In genomic region chr6:100171533-100172321, GRCh38 we compare ENCODE assay signal across 8 cellular contexts.
DNase-seq lines count a peak whose midpoint lies in the region; ATAC-seq, FAIRE-seq and TF ChIP-seq lines count a peak whose summit lies in the region.

No MANE protein-coding gene starts in this region.

- TF ChIP-seq EP300 in GM12878 (IDR thresholded peaks at IDR 0.05; ENCODE audit: borderline replicate concordance in 1 of 2, control insufficient read depth in 1 of 2, low read depth in 2 of 2, low read length in 2 of 2) = no peak; a peak in 1 of 4 replicates

- SMC1A ChIA-PET in GM12878 (lab: Charles Lee; ENCODE audit: uncharacterized antibody, unreplicated experiment) = interaction anchor here (0.7 to 2.2 kb wide), 19 partner anchors 8 to 548 kb away, joined by 3 to 14 read pairs (median 4); no protein-coding TSS in a partner anchor

- CTCF ChIA-PET in GM12878 (lab: Yijun Ruan, JAX) = interaction anchor here (0.6 to 2.3 kb wide), 14 partner anchors 9 to 492 kb away, joined by 3 to 7 read pairs (median 4); no protein-coding TSS in a partner anchor

- intact Hi-C loops in GM12878 (cut with micrococcal nuclease; ENCODE audit: unreplicated experiment) (loop anchor here (2.0 to 5.0 kb wide), 2 partner anchors 44 to 307 kb away; no protein-coding TSS in a partner anchor), breast epithelium (cut with DNase I; ENCODE audit: low total_unique reads) (loop anchor here (5.0 kb wide), 1 partner anchor 781 kb away; no protein-coding TSS in a partner anchor)

- H3K36me3 ChIP-seq in GM12878 (ENCODE audit: control insufficient read depth in 2 of 2, insufficient read depth in 2 of 2, low read length in 1 of 2) (no peaks in the 10 kb centered on the region), breast epithelium (no peaks in the 10 kb centered on the region)

- H3K27me3 ChIP-seq in GM12878 (replicated peaks in 1 of 2; ENCODE audit: control insufficient read depth in 2 of 2, insufficient read depth in 2 of 2, low read length in 1 of 2) (no peaks in the 10 kb centered on the region), breast epithelium (no peaks in the 10 kb centered on the region)

- FAIRE-seq in GM12878 (lab: Jason Lieb, UNC) = peak; percentile 81

- H3K27ac ChIP-seq in GM12878 (ENCODE audit: control insufficient read depth, insufficient read depth) (no peak overlapping the region), breast epithelium (no peak overlapping the region)

- H3K4me1 ChIP-seq in GM12878 (ENCODE audit: control insufficient read depth, insufficient read depth, low read length) (peaks cover 6% of the 10 kb centered on the region), breast epithelium (no peaks in the 10 kb centered on the region)

- no peak overlapping the region; the same call in none of the 2 replicates for H3K4me2 ChIP-seq in GM12878 (ENCODE audit: control insufficient read depth, insufficient read depth)

- TF ChIP-seq RAD21 in GM12878 (IDR thresholded peaks at IDR 0.05; ENCODE audit: insufficient read depth, low read depth, low read length) = no peak

- ATAC-seq in GM18511 (IDR thresholded peaks at IDR 0.05; ENCODE audit: unreplicated experiment) (peak; percentile 89), GM21619 (IDR thresholded peaks at IDR 0.05; ENCODE audit: unreplicated experiment) (peak; percentile 86), HG03469 (IDR thresholded peaks at IDR 0.05; ENCODE audit: unreplicated experiment) (peak; percentile 88), GM12878 (peak; percentile 87)

- POLR2A ChIA-PET in GM12878 (lab: Charles Lee) = interaction anchor here (1.2 to 1.6 kb wide), 2 partner anchors 15 to 45 kb away, joined by 3 read pairs; no protein-coding TSS in a partner anchor

- H4K20me1 ChIP-seq in GM12878 (ENCODE audit: control insufficient read depth, insufficient read depth) = no peaks in the 10 kb centered on the region

- no peak overlapping the region for H3K9ac ChIP-seq in GM12878 (ENCODE audit: control insufficient read depth, insufficient read depth, low read length)

- 0% methylated on average over 4 of the region's 4 CpGs for WGBS in GM12878 (ENCODE audit: insufficient coverage, insufficient replicate concordance, low lambda C conversion rate, missing lambda C conversion rate)

- TF ChIP-seq CTCF in GM12878 (IDR thresholded peaks at IDR 0.05 in 2 of 3, conservative IDR thresholded peaks at IDR 0.05 in 1 of 3; ENCODE audit: control insufficient read depth in 2 of 3, extremely low read depth in 1 of 3, insufficient read depth in 1 of 3, low read depth in 3 of 3, low read length in 3 of 3) = no peak
- no peak for TF ChIP-seq CTCF in GM10266 (IDR thresholded peaks at IDR 0.05; ENCODE audit: control insufficient read depth, insufficient read depth, low read depth, missing control alignments)
- TF ChIP-seq CTCF in breast epithelium (IDR thresholded peaks at IDR 0.05) = no peak

- no peaks in the 10 kb centered on the region; the same call in 2 of the 3 replicates for H3K9me3 ChIP-seq in GM12878 (replicated peaks; ENCODE audit: control insufficient read depth, insufficient read depth, low read length)
- no peaks in the 10 kb centered on the region for H3K9me3 ChIP-seq in breast epithelium

- H3K79me2 ChIP-seq in GM12878 (ENCODE audit: control insufficient read depth, insufficient read depth, low read length) = no peaks in the 10 kb centered on the region

- in situ Hi-C loops in GM12878 (cut with MboI) = no loop called here

- RAD21 ChIA-PET in GM12878 (lab: Charles Lee; ENCODE audit: unreplicated experiment) = interaction anchor here (1.2 to 2.0 kb wide), 3 partner anchors 45 to 58 kb away, joined by 5 to 7 read pairs (median 5); no protein-coding TSS in a partner anchor

- no peak overlapping the region; the same call in 1 of the 2 replicates for H2AFZ ChIP-seq in GM12878 (ENCODE audit: control insufficient read depth, low read depth, low read length)

- TF ChIP-seq POLR2A in GM12878 (IDR thresholded peaks at IDR 0.05; ENCODE audit: low read depth, low read length) (no peak), breast epithelium (IDR thresholded peaks at IDR 0.05) (no peak)

- BruUV-seq in GM12878 (replicated peaks; lab: Mats Ljungman, UMichigan) = no TSS peak

- H3K4me3 ChIP-seq in GM12878 (no peak overlapping the region), breast epithelium (no peak overlapping the region)

- DNase-seq in GM12878 (ENCODE audit: low read depth, low spot score) = peak; percentile 60
- DNase-seq in GM10266 (ENCODE audit: extremely low spot score) = no peak
- no peak for DNase-seq in NK-92 (lab: John Stamatoyannopoulos, UW; ENCODE audit: unreplicated experiment)
- DNase-seq in breast epithelium (ENCODE audit: low spot score in 2 of 2) = no peak
- no peak for DNase-seq in cerebellum (ENCODE audit: low spot score)

TF ChIP-seq in GM12878, 131 proteins besides CTCF, POLR2A, EP300 and RAD21 (continues in another document):
- TF ChIP-seq IKZF2 (IDR thresholded peaks at IDR 0.05) = peak; percentile 62 to 77; a peak in 3 of 4 replicates
- peak; percentile 45; the same call in 1 of the 2 replicates for TF ChIP-seq ATF7 (IDR thresholded peaks at IDR 0.05; ENCODE audit: low read depth)
- TF ChIP-seq IRF4 (IDR thresholded peaks at IDR 0.05; ENCODE audit: low read depth, low read length) = peak; percentile 61; the same call in 1 of the 2 replicates
- TF ChIP-seq EED (IDR thresholded peaks at IDR 0.05; ENCODE audit: low read depth) = peak; percentile 83
- TF ChIP-seq STAT1 (conservative IDR thresholded peaks at IDR 0.05) = no peak
- TF ChIP-seq MEF2B (IDR thresholded peaks at IDR 0.05; ENCODE audit: partially characterized antibody, poor library complexity, severe bottlenecking) = no peak
- no peak for TF ChIP-seq GATAD2B (conservative IDR thresholded peaks at IDR 0.05; ENCODE audit: low read depth)
- peak; percentile 52 for TF ChIP-seq SKIL (IDR thresholded peaks at IDR 0.05; ENCODE audit: low read depth, poor library complexity, severe bottlenecking)
- peak; percentile 70 for TF ChIP-seq IKZF1 (conservative IDR thresholded peaks at IDR 0.05)
- TF ChIP-seq ZBED1 (IDR thresholded peaks at IDR 0.05; ENCODE audit: borderline replicate concordance) = peak; percentile 51; the same call in 1 of the 2 replicates
- TF ChIP-seq CBFB (IDR thresholded peaks at IDR 0.05; ENCODE audit: low read depth) = peak; percentile 88
- no peak for TF ChIP-seq ZBTB11 (CRISPR knock-in tag; IDR thresholded peaks at IDR 0.05)
- TF ChIP-seq NFIC (IDR thresholded peaks at IDR 0.05; ENCODE audit: low read depth, low read length) = peak; percentile 90
- no peak for TF ChIP-seq LARP7 (IDR thresholded peaks at IDR 0.05)
- TF ChIP-seq JUNB (IDR thresholded peaks at IDR 0.05) = peak; percentile 88
- TF ChIP-seq MEF2A (IDR thresholded peaks at IDR 0.05; ENCODE audit: insufficient read depth, low read depth, low read length) = 0 out of 2 replicates have a peak, but pooled peaks have one; percentile 28
- 0 out of 2 replicates have a peak, but pooled peaks have one; percentile 8 for TF ChIP-seq CREB1 (IDR thresholded peaks at IDR 0.05; ENCODE audit: low read depth)
